ENCODE assay signal across 1 cellular context in genomic region chr2:19863303-19864041, GRCh38.
TF ChIP-seq lines count a peak whose summit lies in the region.

No MANE protein-coding gene starts in this region.

TF ChIP-seq in HEK293, 187 proteins besides CTCF, POLR2A, EP300 and RAD21 (continued from another document):
- TF ChIP-seq PRDM6 (tag by site-specific recombination; IDR thresholded peaks at IDR 0.05) (no peak), ZSCAN30 (tag by site-specific recombination; IDR thresholded peaks at IDR 0.05) (peak; percentile 34; the same call in 1 of the 2 replicates), REST (tag by site-specific recombination; IDR thresholded peaks at IDR 0.05) (no peak), ZBTB21 (tag by site-specific recombination; IDR thresholded peaks at IDR 0.05) (no peak), EGR2 (tag by site-specific recombination; IDR thresholded peaks at IDR 0.05; ENCODE audit: low read depth) (no peak), ZNF174 (tag by site-specific recombination; IDR thresholded peaks at IDR 0.05) (no peak), GFI1B (tag by site-specific recombination; IDR thresholded peaks at IDR 0.05) (no peak), ZFP69B (tag by site-specific recombination; IDR thresholded peaks at IDR 0.05) (no peak), ZNF26 (tag by site-specific recombination; IDR thresholded peaks at IDR 0.05) (no peak), ZNF114 (tag by site-specific recombination; IDR thresholded peaks at IDR 0.05) (no peak), IKZF3 (tag by site-specific recombination; IDR thresholded peaks at IDR 0.05) (no peak), ZNF211 (tag by site-specific recombination; IDR thresholded peaks at IDR 0.05; ENCODE audit: low read depth) (no peak), ZNF843 (tag by site-specific recombination; IDR thresholded peaks at IDR 0.05) (no peak), ZNF37A (tag by site-specific recombination; IDR thresholded peaks at IDR 0.05) (no peak), ZNF202 (tag by site-specific recombination; IDR thresholded peaks at IDR 0.05; ENCODE audit: borderline replicate concordance) (no peak), YY1 (tag by site-specific recombination; IDR thresholded peaks at IDR 0.05) (no peak), TCF7L2 (IDR thresholded peaks at IDR 0.05; ENCODE audit: borderline replicate concordance, low read depth, low read length) (no peak), SP7 (tag by site-specific recombination; IDR thresholded peaks at IDR 0.05) (no peak), OSR2 (tag by site-specific recombination; IDR thresholded peaks at IDR 0.05) (no peak), ZNF350 (tag by site-specific recombination; IDR thresholded peaks at IDR 0.05) (no peak), ZNF677 (tag by site-specific recombination; IDR thresholded peaks at IDR 0.05) (no peak), SCRT2 (tag by site-specific recombination; IDR thresholded peaks at IDR 0.05) (0 out of 2 replicates have a peak, but pooled peaks have one; percentile 27), ZNF335 (tag by site-specific recombination; conservative IDR thresholded peaks at IDR 0.05) (no peak), FEZF1 (tag by site-specific recombination; IDR thresholded peaks at IDR 0.05) (no peak)
